In genomic region chr1:218371927-218372672, GRCh38 we compare ENCODE assay signal across 10 cellular contexts. TPM values are rescaled to one million over a fixed set of nuclear protein-coding genes. Genes with fewer than 3 reads are reported as not detected.
DNase-seq lines count a peak whose midpoint lies in the region; ATAC-seq and TF ChIP-seq lines count a peak whose summit lies in the region.
"Had no signal": no experiment of that assay in that cellular context is flagged by ENCODE, and none has a peak within 500 bp of the region (broad histone marks: within the 10 kb centered on the region; RNA-seq: fewer than 3 reads in every experiment).

No MANE protein-coding gene starts in this region.

- H3K9ac ChIP-seq in smooth muscle cell (ENCODE audit: low read depth): no peak overlapping the region

- DNase-seq in LHCN-M2 (ENCODE audit: low read depth) (peak; percentile 49), body of pancreas (peak in 1 of 4 donors; percentile 40), hippocampal formation (lab: John Stamatoyannopoulos, UW) (peak; percentile 46 to 82), smooth muscle cell (lab: John Stamatoyannopoulos, UW; ENCODE audit: unreplicated experiment) (no peak), MV-4-11 (lab: John Stamatoyannopoulos, UW) (no peak), RKO (ENCODE audit: low spot score) (no peak), SIG-M5 treated with dmso at 0.1 percent for 504 hours (lab: John Stamatoyannopoulos, UW; ENCODE audit: unreplicated experiment) (no peak)
- DNase-seq: natural killer cell had no signal

- 56 to 63% methylated on average over 8 of the region's 8 CpGs for WGBS in body of pancreas, 2 donors
- WGBS in smooth muscle cell (ENCODE audit: low lambda C conversion rate): 52% methylated on average over 8 of the region's 8 CpGs

- H3K79me2 ChIP-seq in smooth muscle cell (ENCODE audit: low read depth): peaks cover 22% of the 10 kb centered on the region

- peaks cover 64% of the 10 kb centered on the region for H3F3A ChIP-seq in smooth muscle cell (ENCODE audit: low read depth)

- H3K36me3 ChIP-seq in body of pancreas (replicated peaks in 1 of 2; ENCODE audit: insufficient read depth in 1 of 2, low read depth in 2 of 2) (no peaks in the 10 kb centered on the region), smooth muscle cell (ENCODE audit: low read depth) (no peaks in the 10 kb centered on the region)

- no peak overlapping the region for H2AFZ ChIP-seq in smooth muscle cell (ENCODE audit: low read depth)

- H3K4me1 ChIP-seq in body of pancreas (peaks cover 17% of the 10 kb centered on the region), smooth muscle cell (ENCODE audit: low read depth) (peaks cover 33% of the 10 kb centered on the region)

- H3K27ac ChIP-seq in body of pancreas: peak overlapping the region in 2 of 4 donors; percentile 9 to 32
- H3K27ac ChIP-seq in smooth muscle cell (ENCODE audit: low read depth): peak overlapping the region; percentile 99
- H3K27ac ChIP-seq: HL-60 had no signal

- H3K9me3 ChIP-seq in body of pancreas (no peaks in the 10 kb centered on the region), smooth muscle cell (replicated peaks; ENCODE audit: low read depth) (no peaks in the 10 kb centered on the region)

- TF ChIP-seq CTCF in body of pancreas (IDR thresholded peaks at IDR 0.05): no peak
- no peak for TF ChIP-seq CTCF in smooth muscle cell (IDR thresholded peaks at IDR 0.05; ENCODE audit: borderline replicate concordance, insufficient read depth, poor library complexity, severe bottlenecking)

- intact Hi-C loops in body of pancreas (cut with DNase I): no loop called here

- H3K4me2 ChIP-seq in smooth muscle cell: peak overlapping the region; percentile 15

- no peaks in the 10 kb centered on the region for H4K20me1 ChIP-seq in smooth muscle cell (ENCODE audit: low read depth)

- ATAC-seq in body of pancreas (peak; percentile 42), GM21367 (IDR thresholded peaks at IDR 0.05; ENCODE audit: unreplicated experiment) (no peak)
- ATAC-seq: natural killer cell had no signal

- no peak overlapping the region for H3K4me3 ChIP-seq in body of pancreas
- H3K4me3 ChIP-seq in smooth muscle cell: no peak overlapping the region

- H3K27me3 ChIP-seq in body of pancreas: no peaks in the 10 kb centered on the region
- H3K27me3 ChIP-seq in smooth muscle cell (ENCODE audit: low read depth): no peaks in the 10 kb centered on the region

- TF ChIP-seq POLR2A in body of pancreas (IDR thresholded peaks at IDR 0.05): no peak

RNA-seq across cellular contexts. Expression of gene TGFB2, which starts 27.0 kb away (rescaled TPM):
- total RNA-seq in LHCN-M2 (2014; rRNA removed) (5.1 and 7.7 TPM in 2 replicates), body of pancreas (1 to 10 TPM; 4.3 to 4.9 TPM), smooth muscle cell (63.3 and 76.5 TPM in 2 replicates)
- polyA plus RNA-seq in LHCN-M2 (2012): 36.3 TPM
- 25.6 and 29.1 TPM in 2 replicates for polyA plus RNA-seq in smooth muscle cell

Comparison
In these comparisons a context has a peak if more than half of its experiments do, and no peak if none do; other contexts are left out.
1. DNase-seq: peak in LHCN-M2 (single experiment) and hippocampal formation (2 of 2); none in smooth muscle cell (single experiment), MV-4-11 (single experiment), RKO (single experiment) and SIG-M5 treated with dmso at 0.1 percent for 504 hours (single experiment).